Comparison of ENCODE assay signal across 8 cellular contexts in genomic region chr1:225777583-225778411, GRCh38. TPM values are rescaled to one million over a fixed set of nuclear protein-coding genes. Genes with fewer than 3 reads are reported as not detected.
A peak's percentile ranks its signal among the peaks of the same experiment; 100 is the strongest.
DNase-seq lines count a peak whose midpoint lies in the region; ATAC-seq and TF ChIP-seq lines count a peak whose summit lies in the region.

TSS of gene SRP9 (plus strand) at chr1:225777826. CDS start at chr1:225777941, 115 bp downstream.

- in situ Hi-C loops in GM18951 (cut with MboI; ENCODE audit: low sequenced_read_pairs, unreplicated experiment), result no loop called here

- H3K4me3 Mint-ChIP-seq in activated B cell treated with CpG ODN at 0.5 μM for 24 hours, result no peak within 1 kb of the TSS
- no peak within 1 kb of the TSS for H3K4me3 Mint-ChIP-seq in central memory CD8-positive, alpha-beta T cell

- CTCF ChIA-PET in activated B cell treated with CpG ODN at 0.5 μM for 24 hours (lab: Charles Lee), result interaction anchor here (0.9 to 2.7 kb wide), 21 partner anchors 8 to 459 kb away, joined by 3 to 26 read pairs (median 4); partner anchors contain the start of genes EPHX1, PYCR2 and TMEM63A

- no peak within 1 kb of the TSS for H3K27ac Mint-ChIP-seq in activated B cell treated with CpG ODN at 0.5 μM for 24 hours
- no peak within 1 kb of the TSS for H3K27ac Mint-ChIP-seq in central memory CD8-positive, alpha-beta T cell (ENCODE audit: low read depth)

- peaks cover 22% of the 10 kb centered on the region for H3K36me3 Mint-ChIP-seq in activated B cell treated with CpG ODN at 0.5 μM for 24 hours (ENCODE audit: low read depth)
- H3K36me3 Mint-ChIP-seq in central memory CD8-positive, alpha-beta T cell (ENCODE audit: insufficient read depth), result peaks cover 19% of the 10 kb centered on the region

- intact Hi-C loops in activated B cell treated with CpG ODN at 0.5 μM for 24 hours (cut with micrococcal nuclease), result loop anchor here (1.0 to 5.0 kb wide), 14 partner anchors 33 to 410 kb away; partner anchors contain the start of genes ACBD3, ENAH, EPHX1 and H3-3A

- POLR2A ChIA-PET in activated B cell treated with CpG ODN at 0.5 μM for 24 hours (lab: Charles Lee), result interaction anchor here (0.6 to 2.9 kb wide), 38 partner anchors 9 to 1665 kb away, joined by 3 to 50 read pairs (median 5); partner anchors contain the start of genes ENAH, EPHX1, H3-3A and LBR

- no peaks in the 10 kb centered on the region for H3K9me3 Mint-ChIP-seq in activated B cell treated with CpG ODN at 0.5 μM for 24 hours
- H3K9me3 Mint-ChIP-seq in central memory CD8-positive, alpha-beta T cell, result no peaks in the 10 kb centered on the region

- ATAC-seq in HG03196 (IDR thresholded peaks at IDR 0.05; ENCODE audit: unreplicated experiment), result peak; percentile 99
- ATAC-seq in activated B cell treated with CpG ODN at 0.5 μM for 24 hours (ENCODE audit: low read depth), result peak; percentile 97
- ATAC-seq in central memory CD8-positive, alpha-beta T cell (replicated peaks; ENCODE audit: extremely low read depth, poor library complexity, severe bottlenecking), result peak; percentile 98

- H3K4me1 Mint-ChIP-seq in activated B cell treated with CpG ODN at 0.5 μM for 24 hours, result peaks cover 38% of the 10 kb centered on the region
- H3K4me1 Mint-ChIP-seq in central memory CD8-positive, alpha-beta T cell, result peaks cover 27% of the 10 kb centered on the region

- TF ChIP-seq POLR2A in GM18951 (IDR thresholded peaks at IDR 0.05; ENCODE audit: extremely low read depth, insufficient read depth, insufficient read length), result peak; percentile 69

- DNase-seq in AG09319 (ENCODE audit: extremely low read depth, low read depth) (peak; percentile 95), NCI-H226 (peak; percentile 88), activated B cell treated with CpG ODN at 0.5 μM for 24 hours (peak; percentile 94), iris pigment epithelial cell (ENCODE audit: low read depth) (peak; percentile 98)
- DNase-seq in central memory CD8-positive, alpha-beta T cell (ENCODE audit: low spot score in 2 of 2), result peak; percentile 97 to 99
- peak; percentile 98 for DNase-seq in stimulated activated CD4-positive, alpha-beta T cell treated with anti-CD3 and anti-CD28 coated beads, Interleukin-12 subunit alpha, Interleukin-12 subunit beta, amount 100 ng/mL, for 24 hours (ENCODE audit: low read depth in 2 of 2)

- no peaks in the 10 kb centered on the region for H3K27me3 Mint-ChIP-seq in activated B cell treated with CpG ODN at 0.5 μM for 24 hours
- no peaks in the 10 kb centered on the region for H3K27me3 Mint-ChIP-seq in central memory CD8-positive, alpha-beta T cell

- TF ChIP-seq CTCF in AG09319 (IDR thresholded peaks at IDR 0.05; ENCODE audit: low read depth, low read length), result peak; percentile 92
- no peak for TF ChIP-seq CTCF in activated B cell treated with CpG ODN at 0.5 μM for 24 hours (IDR thresholded peaks at IDR 0.05)

RNA-seq across cellular contexts. Expression of gene SRP9, which starts in this region (rescaled TPM):
- 141 and 143 TPM in 2 replicates for total RNA-seq in activated B cell treated with CpG ODN at 0.5 μM for 24 hours

Comparison
In these comparisons a context has a peak if more than half of its experiments do, and no peak if none do; other contexts are left out.
1. Peak in every context shown above with its lines: DNase-seq and ATAC-seq.